8 cellular contexts compared by ENCODE assay signal in the genomic region with DNA sequence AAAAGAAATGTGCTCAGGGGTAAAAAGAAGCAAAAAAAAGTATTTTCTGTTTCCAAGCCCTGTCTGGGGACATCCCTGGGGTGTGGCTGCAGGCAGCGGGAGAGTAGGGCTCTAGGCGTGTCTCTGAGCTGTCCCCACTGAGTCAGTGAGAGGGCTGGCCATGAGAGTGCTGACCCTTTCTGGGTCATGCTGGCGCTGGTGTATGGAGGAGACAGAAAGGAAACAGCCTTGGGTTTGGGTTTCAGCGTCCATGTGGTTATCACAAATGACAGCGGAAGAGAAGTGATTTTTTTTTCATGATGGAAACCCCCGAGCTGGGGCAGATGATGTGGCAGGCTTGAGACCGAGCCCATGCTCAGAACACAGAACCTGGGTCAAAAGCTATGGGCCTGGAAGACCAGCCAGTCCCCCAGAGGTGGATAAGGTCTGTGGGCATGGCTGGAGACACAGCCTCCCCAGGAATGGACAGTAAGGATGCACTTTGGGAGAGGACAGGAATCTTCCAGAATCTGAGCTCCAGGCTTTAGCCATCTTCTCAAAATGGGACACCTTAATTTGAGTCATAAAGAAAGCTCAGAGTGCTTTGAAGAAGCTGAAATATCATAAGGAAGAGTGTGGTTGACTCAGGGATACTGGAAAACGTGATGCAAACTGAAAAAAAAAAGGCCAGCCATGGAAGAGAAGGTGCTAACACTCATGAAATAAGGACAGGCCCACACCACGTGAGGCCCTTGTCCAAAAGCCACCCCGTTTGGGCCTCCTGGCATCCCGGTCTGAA. TPM values are rescaled to one million over a fixed set of nuclear protein-coding genes. Genes with fewer than 3 reads are reported as not detected.
A peak's percentile ranks its signal among the peaks of the same experiment; 100 is the strongest.
DNase-seq lines count a peak whose midpoint lies in the region; ATAC-seq and TF ChIP-seq lines count a peak whose summit lies in the region.

No MANE protein-coding gene starts in this region.

- no peaks in the 10 kb centered on the region for H4K20me1 ChIP-seq in OCI-LY1 (ENCODE audit: insufficient read depth, low read length)

- DNase-seq in GM13977 (ENCODE audit: low spot score) (peak; percentile 61), breast epithelium (ENCODE audit: low spot score in 2 of 2) (no peak), posterior vena cava (ENCODE audit: low spot score) (peak; percentile 93), NCI-H226 (no peak), SKM-1 treated with dmso at 0.1 percent for 144 hours (lab: John Stamatoyannopoulos, UW; ENCODE audit: unreplicated experiment) (no peak), retina (no peak)

- no peaks in the 10 kb centered on the region for H3K9me2 ChIP-seq in OCI-LY1 (ENCODE audit: low read depth, low read length)

- in situ Hi-C loops in GM13977 (cut with MboI; ENCODE audit: low pct_unique_long_range_greater_than_20kb, low sequenced_read_pairs, unreplicated experiment): no loop called here

- H3K27me3 ChIP-seq in OCI-LY1 (ENCODE audit: insufficient read depth, low read length): no peaks in the 10 kb centered on the region
- no peaks in the 10 kb centered on the region for H3K27me3 ChIP-seq in breast epithelium

- no peak overlapping the region; the same call in 1 of the 2 replicates for H3K9ac ChIP-seq in OCI-LY1 (ENCODE audit: low read length)

- ATAC-seq in GM19324 (IDR thresholded peaks at IDR 0.05; ENCODE audit: low FRiP score, unreplicated experiment): no peak

- H3K27ac ChIP-seq in OCI-LY1 (ENCODE audit: low read depth, low read length, poor library complexity, severe bottlenecking) (no peak overlapping the region), breast epithelium (peak overlapping the region; percentile 80 to 86)

- TF ChIP-seq POLR2A in breast epithelium (IDR thresholded peaks at IDR 0.05): no peak

- no peaks in the 10 kb centered on the region for H3K36me3 ChIP-seq in OCI-LY1 (ENCODE audit: insufficient read depth, low read length)
- H3K36me3 ChIP-seq in breast epithelium: no peaks in the 10 kb centered on the region

- TF ChIP-seq CTCF in GM13977 (IDR thresholded peaks at IDR 0.05; ENCODE audit: extremely low read depth, insufficient read depth, missing control alignments) (no peak), OCI-LY1 (IDR thresholded peaks at IDR 0.05; ENCODE audit: low read length) (no peak), breast epithelium (IDR thresholded peaks at IDR 0.05) (no peak)

- H3K9me3 ChIP-seq in OCI-LY1 (ENCODE audit: low read length): no peaks in the 10 kb centered on the region
- H3K9me3 ChIP-seq in breast epithelium: no peaks in the 10 kb centered on the region

- H3K4me3 ChIP-seq in OCI-LY1 (ENCODE audit: low read depth, low read length, poor library complexity, severe bottlenecking) (no peak overlapping the region), breast epithelium (no peak overlapping the region)

- H3F3A ChIP-seq in OCI-LY1 (ENCODE audit: insufficient read depth, low read length): no peaks in the 10 kb centered on the region

- no peaks in the 10 kb centered on the region for H3K79me2 ChIP-seq in OCI-LY1 (ENCODE audit: insufficient read depth, low read length)

- H3K4me1 ChIP-seq in OCI-LY1 (ENCODE audit: insufficient read depth, low read length, severe bottlenecking) (peaks cover 30% of the 10 kb centered on the region), breast epithelium (peaks cover 7 to 10% of the 10 kb centered on the region in 2 donors)

- H2AFZ ChIP-seq in OCI-LY1 (ENCODE audit: low read length): no peak overlapping the region

- H3K4me2 ChIP-seq in OCI-LY1 (ENCODE audit: low read length): peak overlapping the region; percentile 16; the same call in 1 of the 2 replicates

- intact Hi-C loops in breast epithelium (cut with DNase I; ENCODE audit: low total_unique reads) (no loop called here), posterior vena cava (cut with DNase I) (no loop called here)

RNA-seq across cellular contexts. Expression of gene SYNE3, which starts 36.2 kb away (rescaled TPM):
- total RNA-seq in breast epithelium (100 to 1,000 TPM in 1 of 3 donors, 10 to 100 TPM in 2; 13.5 to 112 (median 22.0) TPM), posterior vena cava (10 to 100 TPM; 35.7 to 40.0 TPM)

RNA-seq across cellular contexts. Expression of gene GLRX5, which starts 54.6 kb away (rescaled TPM):
- total RNA-seq in breast epithelium (10 to 100 TPM; 29.1 to 36.1 (median 33.6) TPM), posterior vena cava (10 to 100 TPM; 21.7 to 25.6 TPM)

Comparison
In these comparisons a context has a peak if more than half of its experiments do, and no peak if none do; other contexts are left out.
1. DNase-seq: peak in GM13977 (single experiment) and posterior vena cava (single experiment); none in breast epithelium (0 of 2), NCI-H226 (single experiment), SKM-1 treated with dmso at 0.1 percent for 144 hours (single experiment) and retina (single experiment).